ENCODE assay signal across 22 cellular contexts in genomic region chr14:65594882-65595237, GRCh38.
DNase-seq lines count a peak whose midpoint lies in the region; ATAC-seq, FAIRE-seq and TF ChIP-seq lines count a peak whose summit lies in the region.
"Had no signal": no experiment of that assay in that cellular context is flagged by ENCODE, and none has a peak within 500 bp of the region (broad histone marks: within the 10 kb centered on the region; RNA-seq: fewer than 3 reads in every experiment).

No MANE protein-coding gene starts in this region.

- H3K9me3 ChIP-seq in A549 (no peaks in the 10 kb centered on the region), HUES48 (ENCODE audit: control insufficient read depth, insufficient read depth, low read length) (no peaks in the 10 kb centered on the region), trophoblast cell (ENCODE audit: insufficient read depth, low read depth, low read length) (no peaks in the 10 kb centered on the region)
- H3K9me3 ChIP-seq in effector memory CD4-positive, alpha-beta T cell (ENCODE audit: control insufficient read depth, low read length) = no peaks in the 10 kb centered on the region
- H3K9me3 ChIP-seq: BE2C had no signal

- peak overlapping the region; percentile 78; the same call in 2 of the 3 replicates for H3K4me2 ChIP-seq in A549
- H3K4me2 ChIP-seq in trophoblast cell (ENCODE audit: low read length) = no peak overlapping the region
- H3K4me2 ChIP-seq: BLaER1 treated with 17β-estradiol and CSF1 and Interleukin-3, amounts not matched to agents 10 nM and 100 nM; GM23338 had no signal

- no peak overlapping the region for H2AK5ac ChIP-seq in trophoblast cell (ENCODE audit: low read length)

- H3K4me1 ChIP-seq in A549 (peaks cover 24% of the 10 kb centered on the region), HUES48 (ENCODE audit: control insufficient read depth, insufficient read depth, low read length) (peaks cover 26% of the 10 kb centered on the region; the same call in 1 of the 2 replicates), trophoblast cell (ENCODE audit: control insufficient read depth in 1 of 2, insufficient read depth in 2 of 2, low read length in 2 of 2) (peaks cover 6 to 11% of the 10 kb centered on the region in 2 experiments)
- no peaks in the 10 kb centered on the region for H3K4me1 ChIP-seq in effector memory CD4-positive, alpha-beta T cell (ENCODE audit: control insufficient read depth, insufficient read depth, low read length, poor library complexity, severe bottlenecking)
- H3K4me1 ChIP-seq: BE2C; BLaER1 treated with 17β-estradiol and CSF1 and Interleukin-3, amounts not matched to agents 10 nM and 100 nM had no signal

- H3K9me3 Mint-ChIP-seq in stimulated activated memory B cell treated with anti-CD40 and anti-IgM and Interleukin-4, amounts not matched to agents 10 μg/mL and 1 μg/mL and 100 μg/mL, for 72 hours = no peaks in the 10 kb centered on the region
- H3K9me3 Mint-ChIP-seq: H9 had no signal

- no peak for TF ChIP-seq CTCF in A549 (IDR thresholded peaks at IDR 0.05)
- TF ChIP-seq CTCF in VCaP (conservative IDR thresholded peaks at IDR 0.05) = no peak

- H3K27me3 Mint-ChIP-seq in stimulated activated memory B cell treated with anti-CD40 and anti-IgM and Interleukin-4, amounts not matched to agents 10 μg/mL and 1 μg/mL and 100 μg/mL, for 72 hours = no peaks in the 10 kb centered on the region
- H3K27me3 Mint-ChIP-seq: CD4-positive, alpha-beta memory T cell had no signal

- H3K79me1 ChIP-seq in trophoblast cell (ENCODE audit: low read length) = peaks cover 3% of the 10 kb centered on the region

- FAIRE-seq in A549 (lab: Jason Lieb, UNC) = no peak
- FAIRE-seq: A204.1, GM12891, GM18507 had no signal

- H3K23ac ChIP-seq in trophoblast cell (ENCODE audit: low read length) = no peak overlapping the region

- no peak overlapping the region for H3K18ac ChIP-seq in trophoblast cell (ENCODE audit: low read length)

- POLR2A ChIA-PET in A549 (lab: Yijun Ruan, JAX) = no interaction called here

- DNase-seq in A549 (ENCODE audit: low read depth in 1 of 2, low spot score in 1 of 2) = no peak
- DNase-seq in trophoblast cell = no peak
- DNase-seq in effector memory CD4-positive, alpha-beta T cell = no peak
- DNase-seq: ACHN; AML-193; BE2C; Calu3; CD4-positive, alpha-beta memory T cell; COR-L47; EL; GF-D8 had no signal

- H3K36me3 Mint-ChIP-seq in stimulated activated memory B cell treated with anti-CD40 and anti-IgM and Interleukin-4, amounts not matched to agents 10 μg/mL and 1 μg/mL and 100 μg/mL, for 72 hours = peaks cover 6% of the 10 kb centered on the region

- H3K36me3 ChIP-seq in HUES48 (ENCODE audit: control insufficient read depth, insufficient read depth, low read length) = no peaks in the 10 kb centered on the region
- peaks cover 0 to 1% of the 10 kb centered on the region in 2 experiments for H3K36me3 ChIP-seq in trophoblast cell (ENCODE audit: control insufficient read depth in 1 of 2, insufficient read depth in 2 of 2, low read length in 2 of 2)
- no peaks in the 10 kb centered on the region for H3K36me3 ChIP-seq in effector memory CD4-positive, alpha-beta T cell (ENCODE audit: control insufficient read depth, insufficient read depth, low read length)
- H3K36me3 ChIP-seq: BE2C had no signal

- TF ChIP-seq POLR2A in A549 (IDR thresholded peaks at IDR 0.05; ENCODE audit: low read length) = no peak

- no peaks in the 10 kb centered on the region for H3K27me3 ChIP-seq in HUES48 (ENCODE audit: control insufficient read depth, insufficient read depth, low read length)
- H3K27me3 ChIP-seq in trophoblast cell (ENCODE audit: insufficient read depth, low read length) = no peaks in the 10 kb centered on the region
- H3K27me3 ChIP-seq in effector memory CD4-positive, alpha-beta T cell (replicated peaks; ENCODE audit: control insufficient read depth, insufficient read depth, low read length, poor library complexity, severe bottlenecking) = no peaks in the 10 kb centered on the region
- H3K27me3 ChIP-seq: BE2C; BLaER1 treated with 17β-estradiol and CSF1 and Interleukin-3, amounts not matched to agents 10 nM and 100 nM had no signal

- 85% methylated on average over 5 of the region's 5 CpGs for WGBS in A549 (ENCODE audit: missing lambda C conversion rate)
- WGBS in trophoblast cell (ENCODE audit: extremely low coverage, insufficient coverage, insufficient read length) = no CpG with 5 or more reads among the region's 5 CpGs

- CTCF ChIA-PET in A549 (lab: Yijun Ruan, JAX) = no interaction called here

- H2BK120ac ChIP-seq in trophoblast cell (ENCODE audit: insufficient read depth, low read length, poor library complexity) = no peak overlapping the region

- ATAC-seq in A549 (no peak), HG02884 (IDR thresholded peaks at IDR 0.05; ENCODE audit: unreplicated experiment) (no peak)
- ATAC-seq in stimulated activated memory B cell treated with anti-CD40 and anti-IgM and Interleukin-4, amounts not matched to agents 10 μg/mL and 1 μg/mL and 100 μg/mL, for 72 hours = no peak
- ATAC-seq: HCT116 had no signal

- no peak overlapping the region for H4K91ac ChIP-seq in trophoblast cell (ENCODE audit: low read depth, low read length)

- no peak overlapping the region for H3K4me3 ChIP-seq in A549
- H3K4me3 ChIP-seq in HUES48 (ENCODE audit: low read depth, low read length) = no peak overlapping the region
- no peak overlapping the region for H3K4me3 ChIP-seq in trophoblast cell (ENCODE audit: low read depth, low read length)
- no peak overlapping the region for H3K4me3 ChIP-seq in effector memory CD4-positive, alpha-beta T cell (ENCODE audit: insufficient read depth, low read depth, low read length, poor library complexity, severe bottlenecking)
- H3K4me3 ChIP-seq: BLaER1 treated with 17β-estradiol and CSF1 and Interleukin-3, amounts not matched to agents 10 nM and 100 nM; GM23338 had no signal

- H4K12ac ChIP-seq in trophoblast cell (ENCODE audit: low read depth, low read length) = no peak overlapping the region

- no peak for TF ChIP-seq RAD21 in A549 (conservative IDR thresholded peaks at IDR 0.05 in 1 of 2, IDR thresholded peaks at IDR 0.05 in 1 of 2)

- H2BK12ac ChIP-seq in trophoblast cell (ENCODE audit: low read length) = no peak overlapping the region

- H2AFZ ChIP-seq in trophoblast cell (ENCODE audit: insufficient read depth, low read length, poor library complexity) = no peak overlapping the region
- H2AFZ ChIP-seq: GM23338 had no signal

- no peak overlapping the region for H3K9ac ChIP-seq in HUES48 (ENCODE audit: low read depth, low read length)
- H3K9ac ChIP-seq in trophoblast cell (ENCODE audit: low read length) = no peak overlapping the region
- H3K9ac ChIP-seq: BLaER1 treated with 17β-estradiol and CSF1 and Interleukin-3, amounts not matched to agents 10 nM and 100 nM had no signal

- no peak overlapping the region for H3K4me3 Mint-ChIP-seq in stimulated activated memory B cell treated with anti-CD40 and anti-IgM and Interleukin-4, amounts not matched to agents 10 μg/mL and 1 μg/mL and 100 μg/mL, for 72 hours
- H3K4me3 Mint-ChIP-seq: CD4-positive, alpha-beta memory T cell; GM23338 had no signal

- no peaks in the 10 kb centered on the region for H3K4me1 Mint-ChIP-seq in stimulated activated memory B cell treated with anti-CD40 and anti-IgM and Interleukin-4, amounts not matched to agents 10 μg/mL and 1 μg/mL and 100 μg/mL, for 72 hours

- no peak overlapping the region for H3K14ac ChIP-seq in trophoblast cell (ENCODE audit: low read length)

- H3K27ac ChIP-seq in A549 = 0 out of 6 replicates have a peak overlapping the region, but pooled peaks of 1 of the 2 experiments have one; percentile 6
- peak overlapping the region; percentile 28 for H3K27ac ChIP-seq in HUES48 (ENCODE audit: low read depth, low read length)
- peak overlapping the region; percentile 56 for H3K27ac ChIP-seq in VCaP
- peak overlapping the region; percentile 33 for H3K27ac ChIP-seq in trophoblast cell (ENCODE audit: low read depth, low read length)
- no peak overlapping the region for H3K27ac ChIP-seq in effector memory CD4-positive, alpha-beta T cell (ENCODE audit: insufficient read depth, low read length, poor library complexity, severe bottlenecking)
- H3K27ac ChIP-seq: BLaER1 treated with 17β-estradiol and CSF1 and Interleukin-3, amounts not matched to agents 10 nM and 100 nM had no signal

- peak overlapping the region; percentile 18 for H2BK5ac ChIP-seq in trophoblast cell (ENCODE audit: low read depth, low read length, poor library complexity)

- no peaks in the 10 kb centered on the region for H3K79me2 ChIP-seq in trophoblast cell (ENCODE audit: control insufficient read depth, insufficient read depth, low read length, poor library complexity)

- H3K27ac Mint-ChIP-seq in stimulated activated memory B cell treated with anti-CD40 and anti-IgM and Interleukin-4, amounts not matched to agents 10 μg/mL and 1 μg/mL and 100 μg/mL, for 72 hours = no peak overlapping the region
- H3K27ac Mint-ChIP-seq: CD4-positive, alpha-beta memory T cell; GM23338 had no signal

- H3K4ac ChIP-seq in trophoblast cell (ENCODE audit: low read depth, low read length) = peak overlapping the region; percentile 8

- H4K8ac ChIP-seq in trophoblast cell (ENCODE audit: low read depth, low read length) = no peak overlapping the region

- TF ChIP-seq EP300 in A549 (IDR thresholded peaks at IDR 0.05) = no peak

TF ChIP-seq in A549, 52 proteins besides CTCF, POLR2A, EP300 and RAD21:
- no peak for TF ChIP-seq ZFP36 (IDR thresholded peaks at IDR 0.05; ENCODE audit: borderline replicate concordance, partially characterized antibody)
- TF ChIP-seq NR3C1 (IDR thresholded peaks at IDR 0.05) = no peak
- TF ChIP-seq ELK1 (IDR thresholded peaks at IDR 0.05; ENCODE audit: low read depth, low read length) = no peak
TF ChIP-seq in A549: peak in this region for 0.
